In genomic region chr2:73260338-73260984, GRCh38 we compare ENCODE assay signal across 9 cellular contexts. TPM values are rescaled to one million over a fixed set of nuclear protein-coding genes. Genes with fewer than 3 reads are reported as not detected.
DNase-seq lines count a peak whose midpoint lies in the region; ATAC-seq and TF ChIP-seq lines count a peak whose summit lies in the region.
"Had no signal": no experiment of that assay in that cellular context is flagged by ENCODE, and none has a peak within 500 bp of the region (broad histone marks: within the 10 kb centered on the region; RNA-seq: fewer than 3 reads in every experiment).

No MANE protein-coding gene starts in this region.

- TF ChIP-seq CTCF in left lung (IDR thresholded peaks at IDR 0.05) = peak; percentile 30 to 32

- DNase-seq in D341Med (ENCODE audit: low spot score) (peak; percentile 84), Kasumi-1 (lab: John Stamatoyannopoulos, UW) (peak; percentile 72 to 77), T47D (ENCODE audit: low read depth in 1 of 2, low spot score in 1 of 2) (peak; percentile 49 to 64), left lung (peak; percentile 50 to 80)

- no peak overlapping the region for H3K4me3 ChIP-seq in left lung

- no peaks in the 10 kb centered on the region for H3K9me3 ChIP-seq in left lung

- ATAC-seq in left lung = peak; percentile 92
- ATAC-seq in HG03565 (IDR thresholded peaks at IDR 0.05; ENCODE audit: unreplicated experiment) = no peak
- ATAC-seq in HG02973 (IDR thresholded peaks at IDR 0.05; ENCODE audit: unreplicated experiment) = no peak
- ATAC-seq in GM21381 (IDR thresholded peaks at IDR 0.05; ENCODE audit: unreplicated experiment) = no peak
- no peak for ATAC-seq in GM19351 (IDR thresholded peaks at IDR 0.05; ENCODE audit: unreplicated experiment)

- in situ Hi-C loops in T47D (cut with HindIII; ENCODE audit: low pct_unique_long_range_greater_than_20kb, low sequenced_read_pairs) = no loop called here

- H3K27me3 ChIP-seq in left lung = peaks cover 0 to 6% of the 10 kb centered on the region in 2 donors

- no peak overlapping the region for H3K27ac ChIP-seq in left lung

- H3K36me3 ChIP-seq in left lung = no peaks in the 10 kb centered on the region

- intact Hi-C loops in left lung (cut with DNase I) = no loop called here

- H3K4me1 ChIP-seq in left lung = no peaks in the 10 kb centered on the region

RNA-seq across cellular contexts. Expression of gene FBXO41, which starts 23.8 kb away (rescaled TPM):
- total RNA-seq in left lung = 1 to 10 TPM; 2.4 to 3.5 TPM

RNA-seq across cellular contexts. Expression of gene CCT7, which starts 26.4 kb away (rescaled TPM):
- total RNA-seq in left lung = 100 to 1,000 TPM; 177 to 226 TPM

RNA-seq across cellular contexts. Expression of gene PRADC1, which starts 27.4 kb away (rescaled TPM):
- 10 to 100 TPM; 23.1 to 23.3 TPM for total RNA-seq in left lung

RNA-seq across cellular contexts. Expression of gene EGR4, which starts 32.9 kb away (rescaled TPM):
- not detected for total RNA-seq in left lung
- total RNA-seq: subcutaneous adipose tissue had no signal

RNA-seq across cellular contexts. Expression of gene SMYD5, which starts 46.4 kb away (rescaled TPM):
- 10 to 100 TPM; 12.1 to 18.0 TPM for total RNA-seq in left lung
